Comparison of ENCODE assay signal across 27 cellular contexts in genomic region chr19:1644070-1644469, GRCh38.
"Had no signal": no experiment of that assay in that cellular context is flagged by ENCODE, and none has a peak within 500 bp of the region (broad histone marks: within the 10 kb centered on the region; RNA-seq: fewer than 3 reads in every experiment).

No MANE protein-coding gene starts in this region.

- H3K4me3 ChIP-seq: left ventricle myocardium inferior, lung, pancreas, prostate gland, sigmoid colon, spleen, stomach, testis, thyroid gland, transverse colon, upper lobe of left lung, vagina had no signal

- FAIRE-seq: islet of Langerhans, pancreas, small intestine had no signal

- H3K36me3 ChIP-seq: prostate gland, thyroid gland had no signal

- H3K27me3 ChIP-seq: pancreas, sigmoid colon, spleen, stomach, testis, thyroid gland, transverse colon, upper lobe of left lung, vagina had no signal

- H3K9me3 ChIP-seq: left ventricle myocardium inferior, pancreas, prostate gland, sigmoid colon, spleen, stomach, testis, thyroid gland, transverse colon, upper lobe of left lung, vagina had no signal

- DNase-seq: hypothalamus; immature natural killer cell; left ventricle myocardium inferior; mesendoderm; naive B cell; nucleus accumbens; posterior cingulate gyrus; retina; sigmoid colon; small intestine; spleen; stimulated activated CD4-positive, alpha-beta T cell treated with anti-CD3 and anti-CD28 coated beads, Interleukin-4, amount 100 ng/mL, for 24 hours; stimulated activated CD8-positive, alpha-beta memory T cell treated with anti-CD3 and anti-CD28 coated beads, Interleukin-4, amount 100 ng/mL, for 48 hours; stimulated activated naive CD8-positive, alpha-beta T cell treated with anti-CD3 and anti-CD28 coated beads, Interleukin-15, Interleukin-2, amounts not matched to agents 100 U/mL and 50 U/mL, for 24 hours; stomach; testis; thyroid gland; transverse colon had no signal

- H3K4me1 ChIP-seq: pancreas, prostate gland, transverse colon, upper lobe of left lung, vagina had no signal

- H3K27ac ChIP-seq: left ventricle myocardium inferior, pancreas, prostate gland, sigmoid colon, stomach, testis, thyroid gland, transverse colon, upper lobe of left lung, vagina had no signal

- ATAC-seq: natural killer cell treated with Interleukin-12 subunit alpha and Interleukin-12 subunit beta and Interleukin-15 and Interleukin-18, amount 100 ng/mL, for 72 hours; pancreas; right cardiac atrium; stimulated activated memory B cell treated with anti-CD40 and anti-IgM and Interleukin-4, amounts not matched to agents 10 μg/mL and 1 μg/mL and 100 μg/mL, for 72 hours; stimulated activated naive CD8-positive, alpha-beta T cell treated with anti-CD3 and anti-CD28 coated beads, Interleukin-15, Interleukin-2, amounts not matched to agents 100 U/mL and 50 U/mL, for 24 hours had no signal
